14 cellular contexts compared by ENCODE assay signal in genomic region chr6:31352497-31353368, GRCh38. TPM values are rescaled to one million over a fixed set of nuclear protein-coding genes. Genes with fewer than 3 reads are reported as not detected.
DNase-seq lines count a peak whose midpoint lies in the region; ATAC-seq, FAIRE-seq and TF ChIP-seq lines count a peak whose summit lies in the region.
"Had no signal": no experiment of that assay in that cellular context is flagged by ENCODE, and none has a peak within 500 bp of the region (broad histone marks: within the 10 kb centered on the region; RNA-seq: fewer than 3 reads in every experiment).

No MANE protein-coding gene starts in this region.

- H3K27me3 ChIP-seq in small intestine (ENCODE audit: control insufficient read depth in 2 of 2, insufficient read depth in 2 of 2, low read length in 2 of 2) = no peaks in the 10 kb centered on the region
- H3K27me3 ChIP-seq: upper lobe of right lung had no signal

- CTCF ChIA-PET in RWPE1 (lab: Yijun Ruan, JAX) = interaction anchor here (0.6 kb wide), 1 partner anchor 100 kb away, joined by 3 read pairs; no protein-coding TSS in a partner anchor

- FAIRE-seq in small intestine (lab: Jason Lieb, UNC) = no peak
- FAIRE-seq: A549 had no signal

- H3K27me3 Mint-ChIP-seq in activated naive CD8-positive, alpha-beta T cell treated with anti-CD3 and anti-CD28 coated beads for 36 hours = no peaks in the 10 kb centered on the region

- POLR2A ChIA-PET in RWPE1 (lab: Yijun Ruan, JAX; ENCODE audit: low non-redundant PET) = no interaction called here

- peak overlapping the region; percentile 95 for H3K4me3 Mint-ChIP-seq in activated naive CD8-positive, alpha-beta T cell treated with anti-CD3 and anti-CD28 coated beads for 36 hours
- H3K4me3 Mint-ChIP-seq: WTC11 had no signal

- 33 to 60% (median 49%) methylated on average over 11 of the region's 11 CpGs for WGBS in small intestine, 3 donors

- H3K36me3 ChIP-seq in small intestine (ENCODE audit: control insufficient read depth in 2 of 2, insufficient read depth in 2 of 2, low read length in 2 of 2) = peaks cover 13 to 17% of the 10 kb centered on the region in 2 donors

- H3K27ac ChIP-seq in small intestine (ENCODE audit: low read depth in 1 of 2, low read length in 1 of 2) (peak overlapping the region; percentile 14 to 63), RWPE1 (no peak overlapping the region)
- H3K27ac ChIP-seq: A549, SK-N-MC, upper lobe of right lung had no signal

- H3K9me3 Mint-ChIP-seq in activated naive CD8-positive, alpha-beta T cell treated with anti-CD3 and anti-CD28 coated beads for 36 hours = no peaks in the 10 kb centered on the region
- H3K9me3 Mint-ChIP-seq: WTC11 had no signal

- no peak overlapping the region for H3K4me3 ChIP-seq in small intestine (ENCODE audit: low read depth in 1 of 2, low read length in 2 of 2)
- H3K4me3 ChIP-seq: A549, SK-N-MC, upper lobe of right lung had no signal

- H3K4me1 ChIP-seq in small intestine (ENCODE audit: control insufficient read depth in 2 of 2, insufficient read depth in 1 of 2, low read depth in 1 of 2, low read length in 1 of 2) = peaks cover 0 to 2% of the 10 kb centered on the region in 2 donors
- H3K4me1 ChIP-seq: A549 had no signal

- ATAC-seq in HG03521 (IDR thresholded peaks at IDR 0.05; ENCODE audit: unreplicated experiment) = no peak
- no peak for ATAC-seq in HG03460 (IDR thresholded peaks at IDR 0.05; ENCODE audit: unreplicated experiment)
- ATAC-seq: A549, left ventricle myocardium superior, upper lobe of right lung, WTC11 had no signal

- TF ChIP-seq CTCF in RWPE1 (conservative IDR thresholded peaks at IDR 0.05; ENCODE audit: low read depth) = no peak

- no peaks in the 10 kb centered on the region for H3K9me3 ChIP-seq in small intestine (ENCODE audit: control insufficient read depth, low read depth)
- H3K9me3 ChIP-seq: A549, upper lobe of right lung had no signal

- DNase-seq in activated T-cell treated with anti-CD3 and anti-CD28 coated beads, Interleukin-2, amount 50 U/mL, for 1 hour = peak; percentile 50
- no peak for DNase-seq in activated T-cell treated with anti-CD3 and anti-CD28 coated beads for 4 hours
- peak; percentile 23 for DNase-seq in T-helper 9 cell
- DNase-seq in activated naive CD8-positive, alpha-beta T cell treated with anti-CD3 and anti-CD28 coated beads for 36 hours = no peak
- no peak for DNase-seq in small intestine
- DNase-seq in RWPE1 (ENCODE audit: low spot score) = no peak
- DNase-seq: dermis blood vessel endothelial cell, left ventricle myocardium superior, upper lobe of right lung had no signal

- H3K36me3 Mint-ChIP-seq in activated naive CD8-positive, alpha-beta T cell treated with anti-CD3 and anti-CD28 coated beads for 36 hours = peaks cover 51% of the 10 kb centered on the region

- peak overlapping the region; percentile 26 for H3K27ac Mint-ChIP-seq in activated naive CD8-positive, alpha-beta T cell treated with anti-CD3 and anti-CD28 coated beads for 36 hours
- H3K27ac Mint-ChIP-seq: WTC11 had no signal

- H3K4me1 Mint-ChIP-seq in activated naive CD8-positive, alpha-beta T cell treated with anti-CD3 and anti-CD28 coated beads for 36 hours = peaks cover 62% of the 10 kb centered on the region

RNA-seq across cellular contexts. Expression of gene HLA-B, which starts 4.2 kb away (rescaled TPM):
- total RNA-seq in activated naive CD8-positive, alpha-beta T cell treated with anti-CD3 and anti-CD28 coated beads for 36 hours = 1,000 to 10,000 TPM; 2,753 to 2,773 TPM
- polyA plus RNA-seq in small intestine = 1,000 to 10,000 TPM in 2 of 3 donors, 100 to 1,000 TPM in 1; 569 to 2,421 (median 1,749) TPM

RNA-seq across cellular contexts. Expression of gene MICA, which starts 50.7 kb away (rescaled TPM):
- 10 to 100 TPM; 10.5 to 11.3 TPM for total RNA-seq in activated naive CD8-positive, alpha-beta T cell treated with anti-CD3 and anti-CD28 coated beads for 36 hours
- polyA plus RNA-seq in small intestine = 10 to 100 TPM; 12.5 to 28.6 (median 26.2) TPM

Comparison
In these comparisons a context has a peak if more than half of its experiments do, and no peak if none do; other contexts are left out.
1. DNase-seq: peak in activated T-cell treated with anti-CD3 and anti-CD28 coated beads, Interleukin-2, amount 50 U/mL, for 1 hour (single experiment) and T-helper 9 cell (single experiment); none in activated T-cell treated with anti-CD3 and anti-CD28 coated beads for 4 hours (single experiment), activated naive CD8-positive, alpha-beta T cell treated with anti-CD3 and anti-CD28 coated beads for 36 hours (single experiment), small intestine (single experiment) and RWPE1 (single experiment).